ENCODE assay signal across 8 cellular contexts in the genomic region with DNA sequence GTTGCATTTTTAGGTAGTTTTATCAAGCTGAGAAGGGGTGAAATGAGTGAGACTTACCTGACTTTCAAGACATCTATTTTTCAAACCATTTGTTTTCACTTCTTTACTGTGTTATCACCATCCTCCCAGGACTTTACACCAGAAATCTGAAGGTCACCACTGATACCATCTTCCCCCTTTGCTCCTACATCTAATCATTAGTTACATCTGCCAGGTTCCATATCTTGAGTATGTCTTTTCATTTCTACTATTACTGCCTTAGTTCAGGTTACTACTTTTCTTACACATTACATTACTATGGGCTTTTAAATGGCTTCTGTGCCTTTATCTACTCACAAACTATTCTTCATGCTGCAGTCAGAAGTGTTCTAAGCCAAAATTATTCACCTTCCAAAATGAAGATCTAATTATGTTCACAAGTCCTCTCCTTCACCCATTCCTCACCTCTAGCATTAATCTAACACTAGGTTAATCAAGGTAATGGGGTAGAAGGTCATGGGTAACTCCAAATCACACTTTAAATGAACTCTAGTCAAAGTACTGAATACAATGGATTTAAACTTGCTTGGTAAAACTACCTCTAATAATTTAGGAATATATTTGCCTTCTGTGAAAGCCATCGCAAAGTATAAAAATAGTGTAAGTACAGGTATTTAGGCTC. TPM values are rescaled to one million over a fixed set of nuclear protein-coding genes. Genes with fewer than 3 reads are reported as not detected.
DNase-seq lines count a peak whose midpoint lies in the region; ATAC-seq, FAIRE-seq and TF ChIP-seq lines count a peak whose summit lies in the region.

No MANE protein-coding gene starts in this region.

- peaks cover 49% of the 10 kb centered on the region for H3K4me1 Mint-ChIP-seq in activated T-cell treated with anti-CD3 and anti-CD28 coated beads, Interleukin-2, amount 50 U/mL, for 72 hours (ENCODE audit: low read depth)
- H3K4me1 Mint-ChIP-seq in activated T-helper 1 cell treated with anti-CD3 and anti-CD28 coated beads, Interleukin-12 subunit alpha, Interleukin-12 subunit beta, Interleukin-2, Interleukin-4 antibody, amounts not matched to agents 30 ng/mL and 10 ng/mL and 1 ng/mL, durations not matched to agents 14 hours and 24 hours and 36 hours (ENCODE audit: low read depth), result peaks cover 46% of the 10 kb centered on the region

- H3K79me2 ChIP-seq in keratinocyte (ENCODE audit: control insufficient read depth, insufficient read depth, low read length), result peaks cover 12% of the 10 kb centered on the region

- peak overlapping the region; percentile 99 to 100 for H3K4me3 Mint-ChIP-seq in activated T-cell treated with anti-CD3 and anti-CD28 coated beads, Interleukin-2, amount 50 U/mL, for 72 hours
- peak overlapping the region; percentile 16 for H3K4me3 Mint-ChIP-seq in activated T-helper 1 cell treated with anti-CD3 and anti-CD28 coated beads, Interleukin-12 subunit alpha, Interleukin-12 subunit beta, Interleukin-2, Interleukin-4 antibody, amounts not matched to agents 30 ng/mL and 10 ng/mL and 1 ng/mL, durations not matched to agents 14 hours and 24 hours and 36 hours

- H3K9me1 ChIP-seq in keratinocyte (ENCODE audit: control insufficient read depth, extremely low read depth, insufficient read depth, low read length), result no peaks in the 10 kb centered on the region

- H3K27me3 Mint-ChIP-seq in activated T-cell treated with anti-CD3 and anti-CD28 coated beads, Interleukin-2, amount 50 U/mL, for 72 hours (ENCODE audit: low read depth), result no peaks in the 10 kb centered on the region
- H3K27me3 Mint-ChIP-seq in activated T-helper 1 cell treated with anti-CD3 and anti-CD28 coated beads, Interleukin-12 subunit alpha, Interleukin-12 subunit beta, Interleukin-2, Interleukin-4 antibody, amounts not matched to agents 30 ng/mL and 10 ng/mL and 1 ng/mL, durations not matched to agents 14 hours and 24 hours and 36 hours (ENCODE audit: insufficient read depth), result no peaks in the 10 kb centered on the region

- dilution Hi-C loops in keratinocyte (cut with MboI; ENCODE audit: extremely low pct_ligation_motif_present, low sequenced_read_pairs), result no loop called here

- peak overlapping the region; percentile 98 for H3K4me2 ChIP-seq in keratinocyte (ENCODE audit: control insufficient read depth, extremely low read depth, insufficient read depth, low read depth, low read length)

- ATAC-seq in activated T-cell treated with anti-CD3 and anti-CD28 coated beads, Interleukin-2, amount 50 U/mL, for 72 hours (replicated peaks in 1 of 2), result no peak
- no peak for ATAC-seq in GM18870 (IDR thresholded peaks at IDR 0.05; ENCODE audit: unreplicated experiment)
- no peak for ATAC-seq in GM21717 (IDR thresholded peaks at IDR 0.05; ENCODE audit: unreplicated experiment)

- no peak overlapping the region for H2AFZ ChIP-seq in keratinocyte (ENCODE audit: control insufficient read depth, low read length)

- DNase-seq in activated T-cell treated with anti-CD3 and anti-CD28 coated beads, Interleukin-2, amount 50 U/mL, for 72 hours, result no peak
- no peak for DNase-seq in activated T-cell treated with anti-CD3 and anti-CD28 coated beads for 4 hours
- DNase-seq in activated T-helper 1 cell treated with anti-CD3 and anti-CD28 coated beads, Interleukin-12 subunit alpha, Interleukin-12 subunit beta, Interleukin-2, Interleukin-4 antibody, amounts not matched to agents 30 ng/mL and 10 ng/mL and 1 ng/mL, durations not matched to agents 14 hours and 24 hours and 36 hours (ENCODE audit: low spot score), result no peak
- DNase-seq in keratinocyte (ENCODE audit: low read depth, low spot score), result no peak
- DNase-seq in NCI-H526 (lab: John Stamatoyannopoulos, UW), result no peak

- TF ChIP-seq CTCF in keratinocyte (optimal IDR thresholded peaks at IDR 0.05 in 1 of 3, IDR thresholded peaks at IDR 0.05 in 1 of 3, conservative IDR thresholded peaks at IDR 0.05 in 1 of 3; ENCODE audit: extremely low read depth in 1 of 3, insufficient read depth in 2 of 3, low read length in 3 of 3), result no peak

- peaks cover 3 to 6% of the 10 kb centered on the region in 2 donors for H3K36me3 Mint-ChIP-seq in activated T-cell treated with anti-CD3 and anti-CD28 coated beads, Interleukin-2, amount 50 U/mL, for 72 hours (ENCODE audit: insufficient read depth in 2 of 2)
- peaks cover 4% of the 10 kb centered on the region for H3K36me3 Mint-ChIP-seq in activated T-helper 1 cell treated with anti-CD3 and anti-CD28 coated beads, Interleukin-12 subunit alpha, Interleukin-12 subunit beta, Interleukin-2, Interleukin-4 antibody, amounts not matched to agents 30 ng/mL and 10 ng/mL and 1 ng/mL, durations not matched to agents 14 hours and 24 hours and 36 hours (ENCODE audit: low read depth)

- intact Hi-C loops in activated T-helper 1 cell treated with anti-CD3 and anti-CD28 coated beads, Interleukin-12 subunit alpha, Interleukin-12 subunit beta, Interleukin-2, Interleukin-4 antibody, amounts not matched to agents 30 ng/mL and 10 ng/mL and 1 ng/mL, durations not matched to agents 14 hours and 24 hours and 36 hours (cut with micrococcal nuclease), result loop anchor here (1.0 to 5.0 kb wide), 6 partner anchors 17 to 895 kb away; a partner anchor contains a TSS

- H3K4me1 ChIP-seq in keratinocyte (ENCODE audit: control insufficient read depth, extremely low read depth, insufficient read depth, low read length) (peaks cover 22% of the 10 kb centered on the region), thymus (ENCODE audit: control insufficient read depth, insufficient read depth, low read length) (peaks cover 21% of the 10 kb centered on the region)

- H3K27ac ChIP-seq in keratinocyte (ENCODE audit: control insufficient read depth, insufficient read depth, low read length) (no peak overlapping the region), thymus (ENCODE audit: low read depth) (no peak overlapping the region)

- H3K27me3 ChIP-seq in keratinocyte (ENCODE audit: control insufficient read depth, extremely low read depth, insufficient read depth, low read length), result no peaks in the 10 kb centered on the region
- no peaks in the 10 kb centered on the region for H3K27me3 ChIP-seq in thymus (ENCODE audit: control insufficient read depth, insufficient read depth)

- peak overlapping the region in 1 of 3 experiments; percentile 18 for H3K4me3 ChIP-seq in keratinocyte (ENCODE audit: control insufficient read depth in 2 of 3, extremely low read depth in 1 of 3, insufficient read depth in 2 of 3, low read depth in 1 of 3, low read length in 3 of 3)
- H3K4me3 ChIP-seq in thymus (ENCODE audit: low read length), result peak overlapping the region; percentile 1

- no peaks in the 10 kb centered on the region for H3K9me3 ChIP-seq in keratinocyte (ENCODE audit: control insufficient read depth, low read depth, low read length)
- H3K9me3 ChIP-seq in thymus (ENCODE audit: control insufficient read depth), result no peaks in the 10 kb centered on the region

- peak overlapping the region; percentile 7 for H3K27ac Mint-ChIP-seq in activated T-cell treated with anti-CD3 and anti-CD28 coated beads, Interleukin-2, amount 50 U/mL, for 72 hours
- H3K27ac Mint-ChIP-seq in activated T-helper 1 cell treated with anti-CD3 and anti-CD28 coated beads, Interleukin-12 subunit alpha, Interleukin-12 subunit beta, Interleukin-2, Interleukin-4 antibody, amounts not matched to agents 30 ng/mL and 10 ng/mL and 1 ng/mL, durations not matched to agents 14 hours and 24 hours and 36 hours, result no peak overlapping the region

- no peaks in the 10 kb centered on the region for H4K20me1 ChIP-seq in keratinocyte (ENCODE audit: control insufficient read depth, extremely low read depth, insufficient read depth, low read length)

- H3K9me3 Mint-ChIP-seq in activated T-cell treated with anti-CD3 and anti-CD28 coated beads, Interleukin-2, amount 50 U/mL, for 72 hours, result no peaks in the 10 kb centered on the region
- no peaks in the 10 kb centered on the region for H3K9me3 Mint-ChIP-seq in activated T-helper 1 cell treated with anti-CD3 and anti-CD28 coated beads, Interleukin-12 subunit alpha, Interleukin-12 subunit beta, Interleukin-2, Interleukin-4 antibody, amounts not matched to agents 30 ng/mL and 10 ng/mL and 1 ng/mL, durations not matched to agents 14 hours and 24 hours and 36 hours

- no peak overlapping the region for H3K9ac ChIP-seq in keratinocyte (ENCODE audit: control insufficient read depth, extremely low read depth, insufficient read depth, low read length)

- no peaks in the 10 kb centered on the region for H3K36me3 ChIP-seq in keratinocyte (ENCODE audit: control insufficient read depth in 2 of 2, extremely low read depth in 1 of 2, insufficient read depth in 2 of 2, low read length in 2 of 2)
- H3K36me3 ChIP-seq in thymus (ENCODE audit: control insufficient read depth, insufficient read depth), result no peaks in the 10 kb centered on the region

- no peak for FAIRE-seq in keratinocyte (lab: Jason Lieb, UNC)

- WGBS in thymus, result 99% methylated on average over 1 of the region's 1 CpG

RNA-seq across cellular contexts. Expression of a gene that starts 2.1 kb away (rescaled TPM):
- 10 to 100 TPM; 27.3 to 33.1 TPM for total RNA-seq in activated T-cell treated with anti-CD3 and anti-CD28 coated beads, Interleukin-2, amount 50 U/mL, for 72 hours
- 13.0 and 13.2 TPM in 2 replicates for total RNA-seq in activated T-helper 1 cell treated with anti-CD3 and anti-CD28 coated beads, Interleukin-12 subunit alpha, Interleukin-12 subunit beta, Interleukin-2, Interleukin-4 antibody, amounts not matched to agents 30 ng/mL and 10 ng/mL and 1 ng/mL, durations not matched to agents 14 hours and 24 hours and 36 hours
- 15.7 to 27.6 TPM (median 25.0 TPM) in 3 replicates for polyA plus RNA-seq in keratinocyte
- polyA plus RNA-seq in keratinocyte (2011; ENCODE audit: low read depth), result 38.8 TPM
- polyA plus RNA-seq in keratinocyte (2011; cell fraction: cytosol; rRNA removed), result 18.2 and 29.0 TPM in 2 replicates
- 12.6 and 14.9 TPM in 2 replicates for polyA plus RNA-seq in keratinocyte (2011; cell fraction: nucleus; rRNA removed)
- polyA plus RNA-seq in keratinocyte (2012; ENCODE audit: low replicate concordance), result 14.7 and 19.8 TPM in 2 replicates
- polyA minus RNA-seq in keratinocyte, result 5.4 to 26.8 TPM (median 17.2 TPM) in 3 replicates
- 18.2 TPM for polyA minus RNA-seq in keratinocyte (2011; cell fraction: cytosol; rRNA and poly(A)+ RNA removed)
- 7.1 and 14.0 TPM in 2 replicates for polyA minus RNA-seq in keratinocyte (2011; cell fraction: nucleus; rRNA and poly(A)+ RNA removed)
- polyA plus RNA-seq in thymus, result 28.6 TPM

RNA-seq across cellular contexts. Expression of a gene that starts 44.4 kb away (rescaled TPM):
- total RNA-seq in activated T-cell treated with anti-CD3 and anti-CD28 coated beads, Interleukin-2, amount 50 U/mL, for 72 hours, result 100 to 1,000 TPM; 125 to 138 TPM
- 101 TPM in 2 replicates for total RNA-seq in activated T-helper 1 cell treated with anti-CD3 and anti-CD28 coated beads, Interleukin-12 subunit alpha, Interleukin-12 subunit beta, Interleukin-2, Interleukin-4 antibody, amounts not matched to agents 30 ng/mL and 10 ng/mL and 1 ng/mL, durations not matched to agents 14 hours and 24 hours and 36 hours
- polyA plus RNA-seq in keratinocyte (43.7 to 83.3 TPM (median 51.0 TPM) in 3 replicates), thymus (32.8 TPM)
- 12.4 TPM for polyA plus RNA-seq in keratinocyte (2011; ENCODE audit: low read depth)
- polyA plus RNA-seq in keratinocyte (2011; cell fraction: cytosol; rRNA removed), result 40.3 and 64.4 TPM in 2 replicates
- polyA plus RNA-seq in keratinocyte (2011; cell fraction: nucleus; rRNA removed), result 48.1 and 49.1 TPM in 2 replicates
- 22.0 and 35.0 TPM in 2 replicates for polyA plus RNA-seq in keratinocyte (2012; ENCODE audit: low replicate concordance)
- 47.9 to 167 TPM (median 114 TPM) in 3 replicates for polyA minus RNA-seq in keratinocyte
- polyA minus RNA-seq in keratinocyte (2011; cell fraction: cytosol; rRNA and poly(A)+ RNA removed), result 49.3 TPM
- polyA minus RNA-seq in keratinocyte (2011; cell fraction: nucleus; rRNA and poly(A)+ RNA removed), result 32.8 and 60.3 TPM in 2 replicates
